In genomic region chr17:80287038-80287437, GRCh38 we compare ENCODE assay signal across 29 cellular contexts. TPM values are rescaled to one million over a fixed set of nuclear protein-coding genes. Genes with fewer than 3 reads are reported as not detected.
DNase-seq lines count a peak whose midpoint lies in the region; ATAC-seq and TF ChIP-seq lines count a peak whose summit lies in the region.
"Had no signal": no experiment of that assay in that cellular context is flagged by ENCODE, and none has a peak within 500 bp of the region (broad histone marks: within the 10 kb centered on the region; RNA-seq: fewer than 3 reads in every experiment).

No MANE protein-coding gene starts in this region.

- TF ChIP-seq CTCF in CD8-positive, alpha-beta T cell (IDR thresholded peaks at IDR 0.05) = no peak
- TF ChIP-seq CTCF in adrenal gland (IDR thresholded peaks at IDR 0.05) = no peak

- no peaks in the 10 kb centered on the region for H3K9me3 ChIP-seq in CD8-positive, alpha-beta T cell (ENCODE audit: low read length)
- H3K9me3 ChIP-seq in adrenal gland (replicated peaks in 1 of 3) = no peaks in the 10 kb centered on the region
- H3K9me3 ChIP-seq: A549, Caco-2, HAP-1, pancreas, tibial nerve had no signal

- CTCF ChIA-PET in CD8-positive, alpha-beta T cell (lab: Charles Lee) = no interaction called here

- H3K27me3 Mint-ChIP-seq in activated T-cell treated with anti-CD3 and anti-CD28 coated beads, Interleukin-2, amount 50 U/mL, for 24 hours = no peaks in the 10 kb centered on the region
- H3K27me3 Mint-ChIP-seq in CD8-positive, alpha-beta T cell (ENCODE audit: low read depth) = no peaks in the 10 kb centered on the region
- no peaks in the 10 kb centered on the region for H3K27me3 Mint-ChIP-seq in natural killer cell treated with Interleukin-12 subunit alpha and Interleukin-12 subunit beta and Interleukin-15 and Interleukin-18, amount 100 ng/mL, for 72 hours
- H3K27me3 Mint-ChIP-seq: activated CD8-positive, alpha-beta memory T cell treated with anti-CD3 and anti-CD28 coated beads, Interleukin-2, amount 10 ng/mL, durations not matched to agents 7 days and 5 days; naive B cell had no signal

- TF ChIP-seq POLR2A in adrenal gland (IDR thresholded peaks at IDR 0.05) = no peak

- intact Hi-C loops in CD8-positive, alpha-beta T cell (cut with DNase I, micrococcal nuclease) = no loop called here
- intact Hi-C loops in adrenal gland (cut with DNase I) = no loop called here

- peak overlapping the region; percentile 69 for H3K27ac Mint-ChIP-seq in activated T-cell treated with anti-CD3 and anti-CD28 coated beads, Interleukin-2, amount 50 U/mL, for 24 hours
- peak overlapping the region; percentile 82 for H3K27ac Mint-ChIP-seq in CD8-positive, alpha-beta T cell
- peak overlapping the region; percentile 61 to 88 for H3K27ac Mint-ChIP-seq in natural killer cell treated with Interleukin-12 subunit alpha and Interleukin-12 subunit beta and Interleukin-15 and Interleukin-18, amount 100 ng/mL, for 72 hours
- H3K27ac Mint-ChIP-seq: activated CD8-positive, alpha-beta memory T cell treated with anti-CD3 and anti-CD28 coated beads, Interleukin-2, amount 10 ng/mL, durations not matched to agents 7 days and 5 days; activated T-helper 2 cell treated with anti-CD3 and anti-CD28 coated beads, Interferon-gamma antibody, Interleukin-2, Interleukin-4, amounts not matched to agents 10 μg/mL and 5 μg/mL and 100 μg/mL, durations not matched to agents 14 hours and 24 hours and 36 hours; mesothelial cell of epicardium had no signal

- ATAC-seq in CD8-positive, alpha-beta T cell = no peak
- ATAC-seq in natural killer cell treated with Interleukin-12 subunit alpha and Interleukin-12 subunit beta and Interleukin-15 and Interleukin-18, amount 100 ng/mL, for 72 hours = no peak
- ATAC-seq in HG02938 (IDR thresholded peaks at IDR 0.05; ENCODE audit: unreplicated experiment) (no peak), HG02571 (IDR thresholded peaks at IDR 0.05; ENCODE audit: unreplicated experiment) (no peak)
- ATAC-seq: A549; activated CD4-positive, CD25-positive, alpha-beta regulatory T cell treated with anti-CD3 and anti-CD28 coated beads, Interleukin-2, amount 50 U/mL, for 24 hours; activated CD8-positive, alpha-beta memory T cell treated with anti-CD3 and anti-CD28 coated beads, Interleukin-2, amount 10 ng/mL, durations not matched to agents 7 days and 5 days had no signal

- H3K4me3 ChIP-seq in CD8-positive, alpha-beta T cell (ENCODE audit: low read depth, low read length) = no peak overlapping the region
- H3K4me3 ChIP-seq in adrenal gland = no peak overlapping the region
- H3K4me3 ChIP-seq: A549, HAP-1, pancreas, tibial nerve had no signal

- H3K36me3 ChIP-seq in CD8-positive, alpha-beta T cell (ENCODE audit: insufficient read depth, low read length) = peaks cover 56% of the 10 kb centered on the region
- H3K36me3 ChIP-seq in adrenal gland (replicated peaks in 1 of 2) = peaks cover 0 to 55% of the 10 kb centered on the region in 2 donors

- H3K4me3 Mint-ChIP-seq in activated T-cell treated with anti-CD3 and anti-CD28 coated beads, Interleukin-2, amount 50 U/mL, for 24 hours = no peak overlapping the region
- H3K4me3 Mint-ChIP-seq in CD8-positive, alpha-beta T cell = no peak overlapping the region
- no peak overlapping the region for H3K4me3 Mint-ChIP-seq in natural killer cell treated with Interleukin-12 subunit alpha and Interleukin-12 subunit beta and Interleukin-15 and Interleukin-18, amount 100 ng/mL, for 72 hours
- H3K4me3 Mint-ChIP-seq: activated CD8-positive, alpha-beta memory T cell treated with anti-CD3 and anti-CD28 coated beads, Interleukin-2, amount 10 ng/mL, durations not matched to agents 7 days and 5 days; mesothelial cell of epicardium; naive B cell had no signal

- no peaks in the 10 kb centered on the region for H3K9me3 Mint-ChIP-seq in activated T-cell treated with anti-CD3 and anti-CD28 coated beads, Interleukin-2, amount 50 U/mL, for 24 hours
- no peaks in the 10 kb centered on the region for H3K9me3 Mint-ChIP-seq in CD8-positive, alpha-beta T cell
- no peaks in the 10 kb centered on the region for H3K9me3 Mint-ChIP-seq in natural killer cell treated with Interleukin-12 subunit alpha and Interleukin-12 subunit beta and Interleukin-15 and Interleukin-18, amount 100 ng/mL, for 72 hours
- H3K9me3 Mint-ChIP-seq: activated T-helper 2 cell treated with anti-CD3 and anti-CD28 coated beads, Interferon-gamma antibody, Interleukin-2, Interleukin-4, amounts not matched to agents 10 μg/mL and 5 μg/mL and 100 μg/mL, durations not matched to agents 14 hours and 24 hours and 36 hours; mesothelial cell of epicardium; naive B cell had no signal

- 64 to 79% (median 74%) methylated on average over 7 to 9 of the region's 9 CpGs for WGBS in adrenal gland, 4 donors

- H3K4me1 Mint-ChIP-seq in activated T-cell treated with anti-CD3 and anti-CD28 coated beads, Interleukin-2, amount 50 U/mL, for 24 hours (ENCODE audit: low read depth) = peaks cover 25% of the 10 kb centered on the region
- peaks cover 16% of the 10 kb centered on the region for H3K4me1 Mint-ChIP-seq in CD8-positive, alpha-beta T cell (ENCODE audit: low read depth)
- H3K4me1 Mint-ChIP-seq in natural killer cell treated with Interleukin-12 subunit alpha and Interleukin-12 subunit beta and Interleukin-15 and Interleukin-18, amount 100 ng/mL, for 72 hours (ENCODE audit: low read depth in 2 of 2) = peaks cover 19 to 33% of the 10 kb centered on the region in 2 donors
- H3K4me1 Mint-ChIP-seq: mesothelial cell of epicardium had no signal

- no peaks in the 10 kb centered on the region for H3K27me3 ChIP-seq in CD8-positive, alpha-beta T cell (ENCODE audit: insufficient read depth, low read length)
- H3K27me3 ChIP-seq in adrenal gland = no peaks in the 10 kb centered on the region
- H3K27me3 ChIP-seq: pancreas, tibial nerve had no signal

- H3K36me3 Mint-ChIP-seq in activated T-cell treated with anti-CD3 and anti-CD28 coated beads, Interleukin-2, amount 50 U/mL, for 24 hours (ENCODE audit: low read depth) = peaks cover 89% of the 10 kb centered on the region
- peaks cover 60% of the 10 kb centered on the region for H3K36me3 Mint-ChIP-seq in CD8-positive, alpha-beta T cell
- H3K36me3 Mint-ChIP-seq in natural killer cell treated with Interleukin-12 subunit alpha and Interleukin-12 subunit beta and Interleukin-15 and Interleukin-18, amount 100 ng/mL, for 72 hours = peaks cover 16% of the 10 kb centered on the region

- no peak overlapping the region for H3K27ac ChIP-seq in CD8-positive, alpha-beta T cell (ENCODE audit: low read depth, low read length)
- peak overlapping the region in 1 of 5 donors; percentile 37 for H3K27ac ChIP-seq in adrenal gland
- H3K27ac ChIP-seq: A549, pancreas, tibial nerve had no signal

- no peak for DNase-seq in activated T-cell treated with anti-CD3 and anti-CD28 coated beads, Interleukin-2, amount 50 U/mL, for 24 hours
- DNase-seq in activated T-cell treated with anti-CD3 and anti-CD28 coated beads, Interleukin-2, amount 50 U/mL, for 1 hour = no peak
- DNase-seq in CD8-positive, alpha-beta T cell = no peak
- DNase-seq in adrenal gland (peak in 4 of 7 donors; percentile 52 to 69 (median 62)), dermis blood vessel endothelial cell (no peak)
- DNase-seq in natural killer cell treated with Interleukin-12 subunit alpha and Interleukin-12 subunit beta and Interleukin-15 and Interleukin-18, amount 100 ng/mL, for 72 hours (ENCODE audit: low spot score) = peak; percentile 3
- DNase-seq: activated CD8-positive, alpha-beta memory T cell treated with anti-CD3 and anti-CD28 coated beads, Interleukin-2, amount 10 ng/mL, durations not matched to agents 7 days and 5 days; AML-193; Caco-2; cerebellar nuclear complex; DND-41; naive B cell; NCI-H1436 treated with DMSO at 0.1 percent for 48 hours; NCI-H2107; NCI-H446; NCI-H774; pancreas; small intestine; stimulated activated CD4-positive, alpha-beta T cell treated with anti-CD3 and anti-CD28 coated beads, Interleukin-1b, Interleukin-23, amount 100 ng/mL, for 48 hours; stimulated activated CD8-positive, alpha-beta memory T cell treated with anti-CD3 and anti-CD28 coated beads, Interleukin-4, amount 100 ng/mL, for 48 hours; T-helper 1 cell had no signal

- H3K4me1 ChIP-seq in CD8-positive, alpha-beta T cell (ENCODE audit: insufficient read depth, low read length) = no peaks in the 10 kb centered on the region
- H3K4me1 ChIP-seq in adrenal gland (replicated peaks in 1 of 2) = peaks cover 9 to 20% of the 10 kb centered on the region in 2 donors
- H3K4me1 ChIP-seq: A549, HAP-1, pancreas had no signal

- POLR2A ChIA-PET in CD8-positive, alpha-beta T cell (lab: Charles Lee) = no interaction called here

RNA-seq across cellular contexts. Expression of gene RNF213, which starts 26.4 kb away (rescaled TPM):
- 100 to 1,000 TPM; 318 to 336 TPM for total RNA-seq in CD8-positive, alpha-beta T cell
- total RNA-seq in adrenal gland = 100 to 1,000 TPM in 7 of 8 donors, 10 to 100 TPM in 1; 77.5 to 182 (median 135) TPM
- 100 to 1,000 TPM in 1 of 3 donors, 10 to 100 TPM in 2; 51.1 to 123 (median 78.2) TPM for polyA plus RNA-seq in adrenal gland
- total RNA-seq in natural killer cell treated with Interleukin-12 subunit alpha and Interleukin-12 subunit beta and Interleukin-15 and Interleukin-18, amount 100 ng/mL, for 72 hours = 1,000 to 10,000 TPM; 1,259 to 2,425 TPM
- total RNA-seq in dermis blood vessel endothelial cell = 111 and 162 TPM in 2 replicates

Comparison
In these comparisons a context has a peak if more than half of its experiments do, and no peak if none do; other contexts are left out.
1. DNase-seq: peak in adrenal gland (4 of 7) and natural killer cell treated with Interleukin-12 subunit alpha and Interleukin-12 subunit beta and Interleukin-15 and Interleukin-18, amount 100 ng/mL, for 72 hours (single experiment); none in activated T-cell treated with anti-CD3 and anti-CD28 coated beads, Interleukin-2, amount 50 U/mL, for 24 hours (single experiment), activated T-cell treated with anti-CD3 and anti-CD28 coated beads, Interleukin-2, amount 50 U/mL, for 1 hour (single experiment), CD8-positive, alpha-beta T cell (0 of 7) and dermis blood vessel endothelial cell (single experiment).
2. Peak in every context shown above with its lines, with median percentiles within 50 percentile points of each other: H3K27ac Mint-ChIP-seq.